ENCODE assay signal across 8 cellular contexts in the genomic region with DNA sequence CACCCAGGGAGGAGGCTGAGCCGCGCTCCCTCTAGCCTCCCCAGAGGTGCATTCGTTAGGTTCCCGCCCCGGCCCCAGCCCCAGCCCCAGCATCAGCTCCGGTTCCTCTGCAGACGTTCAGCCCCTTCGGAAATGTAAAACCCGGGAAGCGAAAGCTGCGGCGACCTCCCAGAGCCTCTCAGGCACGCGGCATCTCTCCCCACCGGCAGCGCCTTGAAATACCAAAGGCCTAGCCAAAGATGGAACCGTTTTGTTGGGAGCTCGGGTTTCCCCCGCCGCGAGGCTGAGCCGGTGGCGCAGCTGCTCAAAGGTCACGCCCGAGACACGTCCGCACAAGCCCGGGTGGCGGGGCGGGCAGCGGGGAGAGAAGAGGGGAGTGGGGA.
DNase-seq lines count a peak whose midpoint lies in the region; ATAC-seq and TF ChIP-seq lines count a peak whose summit lies in the region.

No MANE protein-coding gene starts in this region.

- POLR2A ChIA-PET in IMR-90 (lab: Charles Lee; ENCODE audit: unreplicated experiment): no interaction called here
- POLR2A ChIA-PET in T-cell (lab: Charles Lee): no interaction called here

- H3K9me3 ChIP-seq in IMR-90 (ENCODE audit: control insufficient read depth, insufficient read depth, low read length): no peaks in the 10 kb centered on the region
- H3K9me3 ChIP-seq in endodermal cell (ENCODE audit: control insufficient read depth, low read length): no peaks in the 10 kb centered on the region
- H3K9me3 ChIP-seq in suprapubic skin: no peaks in the 10 kb centered on the region

- H2BK120ac ChIP-seq in IMR-90 (ENCODE audit: low read depth, low read length): no peak overlapping the region

- H3K27me3 Mint-ChIP-seq in T-cell (peaks cover 5 to 18% of the 10 kb centered on the region in 2 donors), endodermal cell (ENCODE audit: insufficient read depth) (peaks cover 6% of the 10 kb centered on the region)

- no peak overlapping the region for H3K9ac ChIP-seq in IMR-90 (ENCODE audit: low read depth, low read length)
- no peak overlapping the region for H3K9ac ChIP-seq in endodermal cell (ENCODE audit: extremely low read depth, low read length, poor library complexity, severe bottlenecking)

- intact Hi-C loops in IMR-90 (cut with micrococcal nuclease): no loop called here

- H2AFZ ChIP-seq in IMR-90 (replicated peaks; ENCODE audit: low read length, poor library complexity): peak overlapping the region; percentile 52

- no peak overlapping the region for H3K23ac ChIP-seq in IMR-90 (ENCODE audit: low read depth, low read length)

- TF ChIP-seq CTCF in IMR-90 (conservative IDR thresholded peaks at IDR 0.05; ENCODE audit: low read depth, low read length) (no peak), endodermal cell (conservative IDR thresholded peaks at IDR 0.05) (peak; percentile 23), suprapubic skin (IDR thresholded peaks at IDR 0.05) (no peak)

- H3K4me1 Mint-ChIP-seq in T-cell: peaks cover 6 to 8% (median 7%) of the 10 kb centered on the region in 3 donors
- H3K4me1 Mint-ChIP-seq in endodermal cell: peaks cover 19% of the 10 kb centered on the region

- H3K56ac ChIP-seq in IMR-90 (ENCODE audit: extremely low read depth, insufficient read depth, low read length): no peak overlapping the region

- H4K20me1 ChIP-seq in IMR-90 (ENCODE audit: insufficient read depth, low read length): no peaks in the 10 kb centered on the region

- CTCF ChIA-PET in IMR-90 (lab: Yijun Ruan, JAX) (interaction anchor here (0.6 kb wide), 1 partner anchor 109 kb away, joined by 4 read pairs; no protein-coding TSS in a partner anchor), T-cell (lab: Charles Lee) (interaction anchor here (0.6 to 0.7 kb wide), 3 partner anchors 68 to 1486 kb away, joined by 4 to 5 read pairs (median 4); no protein-coding TSS in a partner anchor)

- TF ChIP-seq RAD21 in IMR-90 (IDR thresholded peaks at IDR 0.05; ENCODE audit: low read length): no peak

- H2BK5ac ChIP-seq in IMR-90 (ENCODE audit: low read depth, low read length, poor library complexity, severe bottlenecking): no peak overlapping the region

- no peak overlapping the region; the same call in 1 of the 2 replicates for H4K5ac ChIP-seq in IMR-90 (ENCODE audit: low read depth, low read length)

- no peak overlapping the region; the same call in 1 of the 2 replicates for H3K4me3 ChIP-seq in IMR-90 (ENCODE audit: insufficient read depth, low read depth, low read length)
- peak overlapping the region; percentile 53 for H3K4me3 ChIP-seq in endodermal cell (ENCODE audit: low read length)
- H3K4me3 ChIP-seq in suprapubic skin: peak overlapping the region; percentile 45

- DNase-seq in activated gamma-delta T cell treated with Interleukin-2 at 50 U/mL for 16 hours: peak; percentile 11
- DNase-seq in activated gamma-delta T cell (lab: John Stamatoyannopoulos, UW): no peak
- peak; percentile 36 for DNase-seq in IMR-90
- peak in 15 of 34 experiments; percentile 4 to 29 (median 15) for DNase-seq in T-cell
- peak; percentile 94 for DNase-seq in endodermal cell
- peak; percentile 23 for DNase-seq in mucosa of gallbladder (ENCODE audit: low spot score)
- no peak for DNase-seq in suprapubic skin (ENCODE audit: low spot score in 2 of 2)

- H3K14ac ChIP-seq in IMR-90 (replicated peaks; ENCODE audit: low read depth, low read length): no peak overlapping the region

- H4K91ac ChIP-seq in IMR-90 (ENCODE audit: insufficient read depth, low read depth, low read length): no peak overlapping the region

- H3K9me3 Mint-ChIP-seq in T-cell (no peaks in the 10 kb centered on the region), endodermal cell (no peaks in the 10 kb centered on the region)

- WGBS in IMR-90 (ENCODE audit: extremely low coverage in 2 of 2, insufficient read length in 1 of 2), 2 experiments: 38% methylated on average over 5 of the region's 31 CpGs; no CpG with 5 or more reads in 1 of the 2 experiments
- WGBS in endodermal cell (ENCODE audit: insufficient coverage in 1 of 2, insufficient read length in 1 of 2), 2 experiments: 4 to 5% methylated on average over 15 to 23 of the region's 31 CpGs
- WGBS in suprapubic skin: under 1% methylated on average over 19 of the region's 31 CpGs

- no peak overlapping the region; the same call in 1 of the 2 replicates for H3K4me2 ChIP-seq in IMR-90 (ENCODE audit: low read depth, low read length)

- H3K4me1 ChIP-seq in IMR-90 (ENCODE audit: control insufficient read depth, insufficient read depth, low read length) (peaks cover 3% of the 10 kb centered on the region), endodermal cell (ENCODE audit: control insufficient read depth, insufficient read depth, low read length) (peaks cover 8% of the 10 kb centered on the region), suprapubic skin (peaks cover 24% of the 10 kb centered on the region)

- BruUV-seq in IMR-90 (replicated peaks; lab: Mats Ljungman, UMichigan): no TSS peak

- H3K36me3 ChIP-seq in IMR-90 (ENCODE audit: control insufficient read depth, insufficient read depth, low read length) (no peaks in the 10 kb centered on the region), endodermal cell (ENCODE audit: control insufficient read depth, insufficient read depth, low read length) (no peaks in the 10 kb centered on the region), suprapubic skin (no peaks in the 10 kb centered on the region)

- H3K27ac ChIP-seq in IMR-90 (ENCODE audit: insufficient read depth, low read length): no peak overlapping the region
- no peak overlapping the region for H3K27ac ChIP-seq in endodermal cell (ENCODE audit: low read depth, low read length)
- no peak overlapping the region for H3K27ac ChIP-seq in suprapubic skin

- H2BK20ac ChIP-seq in IMR-90 (ENCODE audit: low read depth, low read length): no peak overlapping the region

- TF ChIP-seq POLR2A in IMR-90 (IDR thresholded peaks at IDR 0.05; ENCODE audit: low read depth, low read length) (no peak), suprapubic skin (IDR thresholded peaks at IDR 0.05) (no peak)

- dilution Hi-C loops in IMR-90 (cut with HindIII; ENCODE audit: low sequenced_read_pairs, unreplicated experiment): no loop called here

- 0 out of 4 replicates have a peak overlapping the region, but pooled peaks of 1 of the 2 experiments have one; percentile 28 for H4K8ac ChIP-seq in IMR-90 (ENCODE audit: low read depth in 2 of 2, low read length in 2 of 2)

- in situ Hi-C loops in IMR-90 (cut with MboI; ENCODE audit: low sequenced_read_pairs): no loop called here

- no peak overlapping the region for H2AK9ac ChIP-seq in IMR-90 (replicated peaks; ENCODE audit: low read depth, low read length, poor library complexity)

- TF ChIP-seq EP300 in suprapubic skin (IDR thresholded peaks at IDR 0.05): no peak

- peak; percentile 69 for ATAC-seq in IMR-90 (ENCODE audit: low read depth)
- peak; percentile 27 to 77 (median 72) for ATAC-seq in T-cell (replicated peaks in 1 of 4)
- ATAC-seq in HG03460 (IDR thresholded peaks at IDR 0.05; ENCODE audit: unreplicated experiment): no peak

- H3K4me3 Mint-ChIP-seq in T-cell: peak overlapping the region; percentile 55 to 72 (median 62)
- peak overlapping the region; percentile 40 for H3K4me3 Mint-ChIP-seq in endodermal cell

- H3K9me1 ChIP-seq in IMR-90 (ENCODE audit: insufficient read depth, low read length): no peaks in the 10 kb centered on the region

- no peak overlapping the region for H3K4ac ChIP-seq in IMR-90 (ENCODE audit: low read depth, low read length)

- H2AK5ac ChIP-seq in IMR-90 (ENCODE audit: low read depth, low read length): no peak overlapping the region

- no peak overlapping the region for H2BK15ac ChIP-seq in IMR-90 (ENCODE audit: low read depth, low read length)

- H3K27me3 ChIP-seq in IMR-90 (ENCODE audit: control insufficient read depth, insufficient read depth, low read length) (peaks cover 11% of the 10 kb centered on the region), endodermal cell (ENCODE audit: control insufficient read depth, insufficient read depth, low read length, poor library complexity, severe bottlenecking) (peaks cover 4% of the 10 kb centered on the region), suprapubic skin (no peaks in the 10 kb centered on the region)

- no peak overlapping the region for H3K27ac Mint-ChIP-seq in T-cell
- H3K27ac Mint-ChIP-seq in endodermal cell: peak overlapping the region; percentile 16

- H3K36me3 Mint-ChIP-seq in T-cell: no peaks in the 10 kb centered on the region
- no peaks in the 10 kb centered on the region for H3K36me3 Mint-ChIP-seq in endodermal cell (ENCODE audit: low read depth)

- H3K79me1 ChIP-seq in IMR-90 (ENCODE audit: low read depth in 1 of 2, low read length in 2 of 2): no peaks in the 10 kb centered on the region

- H3K18ac ChIP-seq in IMR-90 (ENCODE audit: low read depth, low read length): no peak overlapping the region

TF ChIP-seq in IMR-90, 13 proteins besides CTCF, POLR2A, EP300 and RAD21 (continues in another document):
- no peak for TF ChIP-seq BHLHE40 (IDR thresholded peaks at IDR 0.05; ENCODE audit: low read depth, low read length)
- no peak for TF ChIP-seq RFX5 (IDR thresholded peaks at IDR 0.05; ENCODE audit: low read depth, low read length)
- TF ChIP-seq SMC3 (IDR thresholded peaks at IDR 0.05; ENCODE audit: low read depth, low read length): no peak
- TF ChIP-seq MAFK (IDR thresholded peaks at IDR 0.05; ENCODE audit: low read depth, low read length): no peak
- TF ChIP-seq CEBPB (IDR thresholded peaks at IDR 0.05; ENCODE audit: low read depth, low read length): no peak
- TF ChIP-seq CHD1 (IDR thresholded peaks at IDR 0.05; ENCODE audit: low read depth, low read length): no peak
- no peak for TF ChIP-seq NFE2L2 (IDR thresholded peaks at IDR 0.05; ENCODE audit: low read depth, low read length)
- no peak for TF ChIP-seq USF2 (IDR thresholded peaks at IDR 0.05; ENCODE audit: low read depth, low read length)
- no peak for TF ChIP-seq ELK1 (IDR thresholded peaks at IDR 0.05; ENCODE audit: borderline replicate concordance, low read depth, low read length)

Comparison
In these comparisons a context has a peak if more than half of its experiments do, and no peak if none do; other contexts are left out.
1. DNase-seq: peak in activated gamma-delta T cell treated with Interleukin-2 at 50 U/mL for 16 hours (single experiment), IMR-90 (single experiment), endodermal cell (single experiment) and mucosa of gallbladder (single experiment); none in activated gamma-delta T cell (single experiment) and suprapubic skin (0 of 2).